21 cellular contexts compared by ENCODE assay signal in the genomic region with DNA sequence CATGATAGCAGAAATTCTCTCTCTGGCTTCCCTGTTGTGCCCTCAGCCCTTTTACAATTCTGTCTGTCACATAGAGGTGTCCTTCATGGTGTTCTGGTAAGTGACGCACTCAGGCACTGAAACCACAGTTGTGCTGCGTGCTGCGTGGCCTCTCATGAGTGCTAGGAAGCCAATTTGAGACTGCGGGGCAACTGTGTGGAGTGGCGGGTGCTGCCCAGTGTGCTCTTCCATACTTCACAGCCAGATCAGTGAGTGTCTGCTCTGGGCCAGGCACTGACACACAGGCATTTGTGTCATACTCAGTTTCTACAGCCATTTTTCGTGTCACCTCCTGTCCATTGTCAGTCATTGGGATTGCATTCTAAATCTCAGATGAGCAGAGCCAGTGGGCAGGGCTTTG.
A peak's percentile ranks its signal among the peaks of the same experiment; 100 is the strongest.
DNase-seq lines count a peak whose midpoint lies in the region; ATAC-seq and TF ChIP-seq lines count a peak whose summit lies in the region.
"Had no signal": no experiment of that assay in that cellular context is flagged by ENCODE, and none has a peak within 500 bp of the region (broad histone marks: within the 10 kb centered on the region; RNA-seq: fewer than 3 reads in every experiment).

No MANE protein-coding gene starts in this region.

- no TSS peak for BruUV-seq in Panc1 (replicated peaks; lab: Mats Ljungman, UMichigan)

- in situ Hi-C loops in Panc1 (cut with HindIII; ENCODE audit: low pct_unique_long_range_greater_than_20kb, low sequenced_read_pairs) = no loop called here

- H3K27ac ChIP-seq in AG04450 (ENCODE audit: low read depth, low read length) (peak overlapping the region; percentile 71), Panc1 (ENCODE audit: low read length) (peak overlapping the region; percentile 90), smooth muscle cell (ENCODE audit: low read depth) (no peak overlapping the region)
- H3K27ac ChIP-seq: adrenal gland, BLaER1, SK-N-MC, thyroid gland, WERI-Rb-1 had no signal

- intact Hi-C loops in Panc1 (cut with micrococcal nuclease; ENCODE audit: unreplicated experiment) = loop anchor here (10.0 kb wide), 1 partner anchor 95 kb away; no protein-coding TSS in a partner anchor
- intact Hi-C loops in left cardiac atrium (cut with DNase I) = no loop called here

- H4K20me1 ChIP-seq in smooth muscle cell (ENCODE audit: low read depth) = no peaks in the 10 kb centered on the region

- H3K36me3 Mint-ChIP-seq in osteocyte (ENCODE audit: unreplicated experiment) = peaks cover 4% of the 10 kb centered on the region

- CTCF ChIA-PET in AG04450 (lab: Charles Lee) (interaction anchor here (1.7 to 2.8 kb wide), 2 partner anchors 15 to 98 kb away, joined by 4 to 12 read pairs; no protein-coding TSS in a partner anchor), Panc1 (lab: Charles Lee) (no interaction called here)

- H2AFZ ChIP-seq in smooth muscle cell (ENCODE audit: low read depth) = no peak overlapping the region

- POLR2A ChIA-PET in AG04450 (lab: Yijun Ruan, JAX) (no interaction called here), Panc1 (lab: Charles Lee) (no interaction called here)

- no peak overlapping the region for H3K27ac Mint-ChIP-seq in osteocyte (ENCODE audit: unreplicated experiment)
- H3K27ac Mint-ChIP-seq: stimulated activated naive CD8-positive, alpha-beta T cell treated with anti-CD3 and anti-CD28 coated beads, Interleukin-15, Interleukin-2, amounts not matched to agents 100 ng/mL and 50 ng/mL, for 24 hours had no signal

- no peak overlapping the region for H3K4me3 ChIP-seq in AG04450 (ENCODE audit: low read depth, low read length)
- H3K4me3 ChIP-seq in Panc1 (ENCODE audit: low read depth in 2 of 2, low read length in 2 of 2) = no peak overlapping the region
- H3K4me3 ChIP-seq in smooth muscle cell = no peak overlapping the region
- H3K4me3 ChIP-seq: adrenal gland, BLaER1, mucosa of descending colon, SK-N-MC, thyroid gland had no signal

- H3K4me2 ChIP-seq in smooth muscle cell = no peak overlapping the region
- H3K4me2 ChIP-seq: BLaER1 had no signal

- no peak overlapping the region for H3K9ac ChIP-seq in smooth muscle cell (ENCODE audit: low read depth)
- H3K9ac ChIP-seq: BLaER1 had no signal

- H3K79me2 ChIP-seq in smooth muscle cell (ENCODE audit: low read depth) = no peaks in the 10 kb centered on the region

- H3K4me1 Mint-ChIP-seq in osteocyte (ENCODE audit: unreplicated experiment) = peaks cover 21% of the 10 kb centered on the region

- H3K27me3 Mint-ChIP-seq in osteocyte (ENCODE audit: unreplicated experiment) = no peaks in the 10 kb centered on the region
- H3K27me3 Mint-ChIP-seq: stimulated activated naive CD8-positive, alpha-beta T cell treated with anti-CD3 and anti-CD28 coated beads, Interleukin-15, Interleukin-2, amounts not matched to agents 100 ng/mL and 50 ng/mL, for 24 hours had no signal

- no peak for ATAC-seq in Panc1
- ATAC-seq in left cardiac atrium = peak; percentile 33 to 71
- ATAC-seq in GM18909 (IDR thresholded peaks at IDR 0.05; ENCODE audit: poor library complexity, unreplicated experiment) = no peak
- ATAC-seq in HG02798 (IDR thresholded peaks at IDR 0.05; ENCODE audit: poor library complexity, unreplicated experiment) = no peak
- ATAC-seq: mucosa of descending colon had no signal

- H3K4me1 ChIP-seq in Panc1 (ENCODE audit: control insufficient read depth, insufficient read depth, low read length) = peaks cover 42% of the 10 kb centered on the region
- H3K4me1 ChIP-seq in smooth muscle cell (ENCODE audit: low read depth) = peaks cover 50% of the 10 kb centered on the region
- H3K4me1 ChIP-seq: BLaER1 had no signal

- H3K4me3 Mint-ChIP-seq in osteocyte (ENCODE audit: unreplicated experiment) = no peak overlapping the region
- H3K4me3 Mint-ChIP-seq: neural crest cell; stimulated activated naive CD8-positive, alpha-beta T cell treated with anti-CD3 and anti-CD28 coated beads, Interleukin-15, Interleukin-2, amounts not matched to agents 100 ng/mL and 50 ng/mL, for 24 hours had no signal

- H3K27me3 ChIP-seq in AG04450 (ENCODE audit: control insufficient read depth, insufficient read depth, low read length) (no peaks in the 10 kb centered on the region), Panc1 (ENCODE audit: control insufficient read depth, insufficient read depth, low read length) (no peaks in the 10 kb centered on the region), smooth muscle cell (ENCODE audit: low read depth) (no peaks in the 10 kb centered on the region)
- H3K27me3 ChIP-seq: adrenal gland, BLaER1, thyroid gland had no signal

- DNase-seq in AG04450 (ENCODE audit: low read depth, low spot score) (no peak), Panc1 (ENCODE audit: low read depth, low spot score) (no peak), left cardiac atrium (peak; percentile 44), osteocyte (ENCODE audit: extremely low spot score, unreplicated experiment) (peak; percentile 42), smooth muscle cell (lab: John Stamatoyannopoulos, UW; ENCODE audit: unreplicated experiment) (no peak), NCI-H524 treated with DMSO at 0.1 percent for 48 hours (lab: John Stamatoyannopoulos, UW) (no peak)
- DNase-seq: activated CD4-positive, alpha-beta T cell treated with anti-CD3 and anti-CD28 coated beads, Interleukin-2, amount 50 U/mL, for 1 hour; activated gamma-delta T cell treated with Interleukin-2 at 50 U/mL for 16 hours; adrenal gland; cortex of kidney; mucosa of descending colon; NCI-H1417 treated with DMSO at 0.1 percent for 48 hours; stimulated activated CD4-positive, alpha-beta T cell treated with anti-CD3 and anti-CD28 coated beads, Interleukin-4, amount 100 ng/mL, for 24 hours; thyroid gland; WERI-Rb-1 had no signal

- TF ChIP-seq CTCF in AG04450 (IDR thresholded peaks at IDR 0.05; ENCODE audit: low read depth, low read length) = no peak
- no peak for TF ChIP-seq CTCF in Panc1 (IDR thresholded peaks at IDR 0.05)
- TF ChIP-seq CTCF in osteocyte (IDR thresholded peaks at IDR 0.05) = no peak
- TF ChIP-seq CTCF in smooth muscle cell (IDR thresholded peaks at IDR 0.05; ENCODE audit: borderline replicate concordance, insufficient read depth, poor library complexity, severe bottlenecking) = no peak

- H3K36me3 ChIP-seq in Panc1 (ENCODE audit: control insufficient read depth, insufficient read depth, low read length) = no peaks in the 10 kb centered on the region
- H3K36me3 ChIP-seq in smooth muscle cell (ENCODE audit: low read depth) = no peaks in the 10 kb centered on the region
- H3K36me3 ChIP-seq: adrenal gland, BLaER1, thyroid gland, WERI-Rb-1 had no signal

- 94% methylated on average over 6 of the region's 6 CpGs for WGBS in smooth muscle cell (ENCODE audit: low lambda C conversion rate)

- no peaks in the 10 kb centered on the region for H3K9me3 ChIP-seq in AG04450 (ENCODE audit: control insufficient read depth, insufficient read depth, low read length)
- no peaks in the 10 kb centered on the region for H3K9me3 ChIP-seq in Panc1 (ENCODE audit: control insufficient read depth, insufficient read depth, low read depth, low read length)
- H3K9me3 ChIP-seq in smooth muscle cell (replicated peaks; ENCODE audit: low read depth) = no peaks in the 10 kb centered on the region
- H3K9me3 ChIP-seq: adrenal gland, BLaER1, mucosa of descending colon, thyroid gland had no signal

- H3K9me3 Mint-ChIP-seq in osteocyte (ENCODE audit: unreplicated experiment) = no peaks in the 10 kb centered on the region
- H3K9me3 Mint-ChIP-seq: neural crest cell; stimulated activated naive CD8-positive, alpha-beta T cell treated with anti-CD3 and anti-CD28 coated beads, Interleukin-15, Interleukin-2, amounts not matched to agents 100 ng/mL and 50 ng/mL, for 24 hours had no signal

- peaks cover 3% of the 10 kb centered on the region for H3F3A ChIP-seq in smooth muscle cell (ENCODE audit: low read depth)

Comparison
In these comparisons a context has a peak if more than half of its experiments do, and no peak if none do; other contexts are left out.
1. DNase-seq: peak in left cardiac atrium (single experiment) and osteocyte (single experiment); none in AG04450 (single experiment), Panc1 (single experiment), smooth muscle cell (single experiment) and NCI-H524 treated with DMSO at 0.1 percent for 48 hours (single experiment).
2. ATAC-seq: peak in left cardiac atrium (2 of 2); none in Panc1 (single experiment), GM18909 (single experiment) and HG02798 (single experiment).